In the genomic region with DNA sequence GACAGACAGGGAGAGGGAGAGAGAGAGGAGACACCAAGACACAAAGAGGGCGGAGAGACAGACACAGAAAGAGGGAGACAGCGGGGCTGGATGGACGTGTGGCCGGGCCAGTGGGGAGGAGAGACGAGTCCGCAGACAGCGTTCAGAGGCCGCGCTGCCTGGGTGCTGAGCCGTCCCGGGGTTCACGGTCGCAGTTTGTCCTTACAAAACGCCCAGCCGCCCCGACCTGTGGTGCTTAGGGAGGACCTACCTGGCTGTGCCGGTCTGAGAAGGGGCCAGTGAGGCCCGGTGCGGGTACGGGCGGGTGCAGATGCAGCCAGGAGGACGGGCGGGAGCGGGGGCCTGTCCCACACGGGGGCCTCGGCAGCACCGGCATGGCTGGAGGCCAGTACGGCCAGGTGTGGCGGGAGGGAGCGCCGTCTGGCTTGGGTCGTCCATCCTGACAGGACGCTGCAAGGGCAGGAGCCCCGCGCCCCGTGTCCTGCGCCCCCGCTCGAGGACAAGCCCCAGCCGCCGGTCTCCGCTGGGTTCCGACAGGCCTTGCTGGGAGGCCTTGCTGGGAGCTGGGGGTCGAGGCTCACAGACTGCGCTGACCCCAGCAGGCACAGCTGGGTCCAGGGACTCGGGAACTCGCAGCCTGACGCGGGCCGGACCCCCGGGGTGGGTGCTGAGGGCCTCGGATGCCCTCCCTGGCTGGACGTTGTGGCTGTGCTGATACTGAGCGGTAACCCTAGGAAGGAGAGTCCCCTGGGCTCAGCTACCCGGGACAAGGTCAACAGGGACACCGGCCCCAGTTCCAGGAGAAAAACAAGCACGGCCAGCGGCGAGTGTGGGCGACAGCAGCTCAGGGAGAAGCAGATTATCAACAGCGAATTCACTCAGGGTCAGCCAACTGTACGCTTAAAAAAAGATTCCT, we compare ENCODE assay signal across 8 cellular contexts. TPM values are rescaled to one million over a fixed set of nuclear protein-coding genes. Genes with fewer than 3 reads are reported as not detected.
A peak's percentile ranks its signal among the peaks of the same experiment; 100 is the strongest.
DNase-seq lines count a peak whose midpoint lies in the region; ATAC-seq and TF ChIP-seq lines count a peak whose summit lies in the region.

No MANE protein-coding gene starts in this region.

- intact Hi-C loops in activated CD4-positive, alpha-beta memory T cell treated with anti-CD3 and anti-CD28 coated beads for 36 hours (cut with micrococcal nuclease): loop anchor here (2.0 to 10.0 kb wide), 3 partner anchors 56 to 188 kb away; a partner anchor contains a TSS

- H3K4me1 Mint-ChIP-seq in activated CD4-positive, alpha-beta memory T cell treated with anti-CD3 and anti-CD28 coated beads for 36 hours (ENCODE audit: low read depth): peaks cover 16% of the 10 kb centered on the region
- H3K4me1 Mint-ChIP-seq in nephron: peaks cover 23% of the 10 kb centered on the region

- TF ChIP-seq CTCF in nephron (IDR thresholded peaks at IDR 0.05; ENCODE audit: unreplicated experiment in 3 of 3): no peak

- ATAC-seq in HG03442 (IDR thresholded peaks at IDR 0.05; ENCODE audit: unreplicated experiment) (peak; percentile 29), GM19455 (IDR thresholded peaks at IDR 0.05; ENCODE audit: unreplicated experiment) (no peak), HG02610 (IDR thresholded peaks at IDR 0.05; ENCODE audit: unreplicated experiment) (no peak)

- H3K27me3 Mint-ChIP-seq in activated CD4-positive, alpha-beta memory T cell treated with anti-CD3 and anti-CD28 coated beads for 36 hours: peaks cover 2% of the 10 kb centered on the region
- H3K27me3 Mint-ChIP-seq in nephron (ENCODE audit: low read depth): peaks cover 13% of the 10 kb centered on the region

- DNase-seq in NCI-H1417 (lab: John Stamatoyannopoulos, UW) (peak in 2 of 3 experiments; percentile 67 to 82), NCI-H1417 treated with DMSO at 0.1 percent for 48 hours (lab: John Stamatoyannopoulos, UW) (no peak), fibroblast of gingiva (ENCODE audit: low read depth) (peak; percentile 18)
- peak; percentile 27 for DNase-seq in activated CD4-positive, alpha-beta memory T cell treated with anti-CD3 and anti-CD28 coated beads for 36 hours

- H3K9me3 Mint-ChIP-seq in activated CD4-positive, alpha-beta memory T cell treated with anti-CD3 and anti-CD28 coated beads for 36 hours: peaks cover 17% of the 10 kb centered on the region
- no peaks in the 10 kb centered on the region for H3K9me3 Mint-ChIP-seq in nephron

- CTCF ChIA-PET in activated CD4-positive, alpha-beta memory T cell treated with anti-CD3 and anti-CD28 coated beads for 36 hours (lab: Charles Lee): no interaction called here

- peak overlapping the region; percentile 14 for H3K27ac Mint-ChIP-seq in activated CD4-positive, alpha-beta memory T cell treated with anti-CD3 and anti-CD28 coated beads for 36 hours
- peak overlapping the region; percentile 78 to 96 (median 94) for H3K27ac Mint-ChIP-seq in nephron

- H3K4me3 Mint-ChIP-seq in activated CD4-positive, alpha-beta memory T cell treated with anti-CD3 and anti-CD28 coated beads for 36 hours: peak overlapping the region; percentile 69
- H3K4me3 Mint-ChIP-seq in nephron: peak overlapping the region; percentile 84 to 89 (median 88)

- POLR2A ChIA-PET in activated CD4-positive, alpha-beta memory T cell treated with anti-CD3 and anti-CD28 coated beads for 36 hours (lab: Charles Lee): no interaction called here

- H3K36me3 Mint-ChIP-seq in activated CD4-positive, alpha-beta memory T cell treated with anti-CD3 and anti-CD28 coated beads for 36 hours: peaks cover 4% of the 10 kb centered on the region
- no peaks in the 10 kb centered on the region for H3K36me3 Mint-ChIP-seq in nephron (ENCODE audit: low read depth)

RNA-seq across cellular contexts. Expression of a gene that starts 5.3 kb away (rescaled TPM):
- total RNA-seq in activated CD4-positive, alpha-beta memory T cell treated with anti-CD3 and anti-CD28 coated beads for 36 hours: not detected

RNA-seq across cellular contexts. Expression of a gene that starts 30.6 kb away (rescaled TPM):
- total RNA-seq in activated CD4-positive, alpha-beta memory T cell treated with anti-CD3 and anti-CD28 coated beads for 36 hours: not detected

RNA-seq across cellular contexts. Expression of a gene that starts 47.6 kb away (rescaled TPM):
- total RNA-seq in activated CD4-positive, alpha-beta memory T cell treated with anti-CD3 and anti-CD28 coated beads for 36 hours: under 1 TPM; 0.29 to 0.56 TPM

RNA-seq across cellular contexts. Expression of a gene that starts 55.3 kb away (rescaled TPM):
- total RNA-seq in activated CD4-positive, alpha-beta memory T cell treated with anti-CD3 and anti-CD28 coated beads for 36 hours: 10 to 100 TPM; 66.6 to 72.4 TPM

RNA-seq across cellular contexts. Expression of a gene that starts 56.3 kb away (rescaled TPM):
- 10 to 100 TPM; 65.9 to 70.2 TPM for total RNA-seq in activated CD4-positive, alpha-beta memory T cell treated with anti-CD3 and anti-CD28 coated beads for 36 hours
